18 cellular contexts compared by ENCODE assay signal in the genomic region with DNA sequence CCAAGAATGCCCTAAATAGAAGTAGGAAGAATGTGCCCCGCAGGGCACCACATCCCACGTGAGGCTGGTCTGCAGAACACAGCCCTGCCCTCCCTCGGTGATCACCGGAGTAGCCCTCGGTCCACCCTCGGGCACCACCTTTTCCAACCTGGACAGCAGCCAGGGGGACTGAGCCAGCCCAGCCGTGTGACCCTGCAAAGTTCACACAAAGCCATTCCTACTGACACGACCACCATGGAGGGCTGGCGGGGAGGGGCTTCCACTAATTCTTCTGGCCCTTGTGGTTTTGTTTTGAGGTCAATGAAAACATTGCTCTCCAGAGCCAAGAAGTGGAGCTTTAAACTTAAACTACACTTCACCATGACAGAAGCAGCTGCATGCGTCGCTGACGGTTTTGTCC.
DNase-seq lines count a peak whose midpoint lies in the region; ATAC-seq, FAIRE-seq and TF ChIP-seq lines count a peak whose summit lies in the region.
"Had no signal": no experiment of that assay in that cellular context is flagged by ENCODE, and none has a peak within 500 bp of the region (broad histone marks: within the 10 kb centered on the region; RNA-seq: fewer than 3 reads in every experiment).

No MANE protein-coding gene starts in this region.

- peak; percentile 65 to 81 (median 75) for ATAC-seq in pancreas

- no peaks in the 10 kb centered on the region for H3K36me3 Mint-ChIP-seq in endodermal cell (ENCODE audit: low read depth)
- H3K36me3 Mint-ChIP-seq: CD8-positive, alpha-beta memory T cell; IgD-negative memory B cell had no signal

- intact Hi-C loops in pancreas (cut with DNase I) = no loop called here

- H3K4me3 Mint-ChIP-seq in endodermal cell = no peak overlapping the region
- H3K4me3 Mint-ChIP-seq: CD8-positive, alpha-beta memory T cell; IgD-negative memory B cell had no signal

- H3K9ac ChIP-seq in endodermal cell (ENCODE audit: extremely low read depth, low read length, poor library complexity, severe bottlenecking) = no peak overlapping the region

- 81 to 87% methylated on average over 9 to 12 of the region's 12 CpGs for WGBS in endodermal cell (ENCODE audit: insufficient coverage in 1 of 2, insufficient read length in 1 of 2), 2 experiments
- WGBS in pancreas, 2 donors = 26 to 29% methylated on average over 12 of the region's 12 CpGs

- H3K9me3 ChIP-seq in endodermal cell (ENCODE audit: control insufficient read depth, low read length) = no peaks in the 10 kb centered on the region
- no peaks in the 10 kb centered on the region for H3K9me3 ChIP-seq in pancreas

- no peak for FAIRE-seq in pancreas (lab: Jason Lieb, UNC)
- FAIRE-seq: RCC 7860 had no signal

- H3K4me1 ChIP-seq in endodermal cell (ENCODE audit: control insufficient read depth, insufficient read depth, low read length) (no peaks in the 10 kb centered on the region), pancreas (peaks cover 0 to 7% (median 0%) of the 10 kb centered on the region in 3 donors)
- H3K4me1 ChIP-seq: HAP-1 had no signal

- no peak for TF ChIP-seq CTCF in endodermal cell (conservative IDR thresholded peaks at IDR 0.05)
- no peak for TF ChIP-seq CTCF in pancreas (IDR thresholded peaks at IDR 0.05)

- H3K27me3 ChIP-seq in endodermal cell (ENCODE audit: control insufficient read depth, insufficient read depth, low read length, poor library complexity, severe bottlenecking) (no peaks in the 10 kb centered on the region), pancreas (no peaks in the 10 kb centered on the region)

- no peaks in the 10 kb centered on the region for H3K4me1 Mint-ChIP-seq in endodermal cell
- H3K4me1 Mint-ChIP-seq: CD8-positive, alpha-beta memory T cell; IgD-negative memory B cell had no signal

- no peaks in the 10 kb centered on the region for H3K9me3 Mint-ChIP-seq in endodermal cell
- H3K9me3 Mint-ChIP-seq: IgD-negative memory B cell had no signal

- no peak overlapping the region for H3K4me3 ChIP-seq in endodermal cell (ENCODE audit: low read length)
- H3K4me3 ChIP-seq in pancreas = peak overlapping the region in 1 of 4 donors; percentile 11
- H3K4me3 ChIP-seq: HAP-1, SK-N-MC had no signal

- H3K36me3 ChIP-seq in endodermal cell (ENCODE audit: control insufficient read depth, insufficient read depth, low read length) (no peaks in the 10 kb centered on the region), pancreas (no peaks in the 10 kb centered on the region)
- H3K36me3 ChIP-seq: HAP-1 had no signal

- DNase-seq in ELF-1 (ENCODE audit: low read depth, low spot score) = peak; percentile 45
- DNase-seq in endodermal cell = peak; percentile 51
- DNase-seq in pancreas = peak in 4 of 6 donors; percentile 54 to 65 (median 64)
- peak; percentile 1 for DNase-seq in stimulated activated CD8-positive, alpha-beta memory T cell treated with anti-CD3 and anti-CD28 coated beads, Interleukin-4, amount 100 ng/mL, for 48 hours
- no peak for DNase-seq in NCI-H446 (lab: John Stamatoyannopoulos, UW)
- DNase-seq in HT-29 (ENCODE audit: low spot score) = no peak
- DNase-seq in NCI-H1436 treated with DMSO at 0.1 percent for 48 hours (lab: John Stamatoyannopoulos, UW) = no peak
- DNase-seq in HuH-7 (ENCODE audit: low spot score) = no peak
- DNase-seq: C1 segment of cervical spinal cord; CD8-positive, alpha-beta memory T cell; Karpas-422; NCI-H2029; NK-92 treated with Interleukin-12 subunit alpha and Interleukin-12 subunit beta, amount 100 ng/mL, for 24 hours; Right ventricle myocardium superior had no signal

- no peak overlapping the region for H3K27ac ChIP-seq in endodermal cell (ENCODE audit: low read depth, low read length)
- no peak overlapping the region for H3K27ac ChIP-seq in pancreas
- H3K27ac ChIP-seq: SK-N-MC had no signal

- H3K27me3 Mint-ChIP-seq in endodermal cell (ENCODE audit: insufficient read depth) = no peaks in the 10 kb centered on the region

- H3K27ac Mint-ChIP-seq in endodermal cell = no peak overlapping the region
- H3K27ac Mint-ChIP-seq: IgD-negative memory B cell had no signal

Comparison
In these comparisons a context has a peak if more than half of its experiments do, and no peak if none do; other contexts are left out.
1. DNase-seq: peak in ELF-1 (single experiment), endodermal cell (single experiment), pancreas (4 of 6) and stimulated activated CD8-positive, alpha-beta memory T cell treated with anti-CD3 and anti-CD28 coated beads, Interleukin-4, amount 100 ng/mL, for 48 hours (single experiment); none in NCI-H446 (0 of 2), HT-29 (single experiment), NCI-H1436 treated with DMSO at 0.1 percent for 48 hours (single experiment) and HuH-7 (single experiment).